In genomic region chr6:3227363-3228045, GRCh38 we compare ENCODE assay signal across 1 cellular context.
TF ChIP-seq lines count a peak whose summit lies in the region.

Gene TUBB2B (minus strand): TSS chr6:3227653. CDS start chr6:3227543, 110 bp downstream.

TF ChIP-seq in HepG2, 621 proteins besides CTCF, POLR2A, EP300 and RAD21 (continued from another document):
- TF ChIP-seq ZNF138 (CRISPR knock-in tag; IDR thresholded peaks at IDR 0.05; ENCODE audit: low read depth) (no peak), ZNF790 (CRISPR knock-in tag; IDR thresholded peaks at IDR 0.05; ENCODE audit: borderline replicate concordance) (no peak), ZGPAT (CRISPR knock-in tag; IDR thresholded peaks at IDR 0.05) (0 out of 2 replicates have a peak, but pooled peaks have one; percentile 20), ZNF83 (CRISPR knock-in tag; IDR thresholded peaks at IDR 0.05; ENCODE audit: borderline replicate concordance) (no peak), ZSCAN29 (CRISPR knock-in tag; conservative IDR thresholded peaks at IDR 0.05) (no peak)
